Comparison of ENCODE assay signal across 14 cellular contexts in genomic region chr6:105257350-105257749, GRCh38.
A peak's percentile ranks its signal among the peaks of the same experiment; 100 is the strongest.
DNase-seq lines count a peak whose midpoint lies in the region; ATAC-seq and TF ChIP-seq lines count a peak whose summit lies in the region.
"Had no signal": no experiment of that assay in that cellular context is flagged by ENCODE, and none has a peak within 500 bp of the region (broad histone marks: within the 10 kb centered on the region; RNA-seq: fewer than 3 reads in every experiment).

No MANE protein-coding gene starts in this region.

- no peak overlapping the region for H3K9ac ChIP-seq in Karpas-422 (ENCODE audit: low read length)

- peak overlapping the region; percentile 41 for H3K27ac ChIP-seq in Karpas-422 (ENCODE audit: low read length)
- H3K27ac ChIP-seq: ascending aorta, testis had no signal

- TF ChIP-seq CTCF in choroid plexus epithelial cell (conservative IDR thresholded peaks at IDR 0.05; ENCODE audit: low read depth, low read length): no peak

- no peaks in the 10 kb centered on the region for H3K9me3 ChIP-seq in Karpas-422 (ENCODE audit: low read length)
- H3K9me3 ChIP-seq: ascending aorta, testis had no signal

- no peaks in the 10 kb centered on the region for H4K20me1 ChIP-seq in Karpas-422 (ENCODE audit: insufficient read depth, low read depth, low read length)

- H3K4me3 ChIP-seq in Karpas-422 (ENCODE audit: low read length) (peak overlapping the region; percentile 10; the same call in 1 of the 2 replicates), choroid plexus epithelial cell (ENCODE audit: low read depth, low read length) (no peak overlapping the region)
- H3K4me3 ChIP-seq: ascending aorta, testis had no signal

- peak overlapping the region; percentile 58 for H3K4me2 ChIP-seq in Karpas-422 (ENCODE audit: low read depth, low read length, poor library complexity, severe bottlenecking)

- H3K36me3 ChIP-seq in Karpas-422 (ENCODE audit: insufficient read depth, low read length): no peaks in the 10 kb centered on the region
- H3K36me3 ChIP-seq: ascending aorta had no signal

- peaks cover 26% of the 10 kb centered on the region for H3K4me1 ChIP-seq in Karpas-422 (ENCODE audit: low read length)
- H3K4me1 ChIP-seq: ascending aorta, testis had no signal

- H3K9me2 ChIP-seq in Karpas-422 (replicated peaks; ENCODE audit: insufficient read depth, low read length): no peaks in the 10 kb centered on the region

- no peak overlapping the region for H2AFZ ChIP-seq in Karpas-422 (ENCODE audit: low read length)

- no peaks in the 10 kb centered on the region for H3K79me2 ChIP-seq in Karpas-422 (ENCODE audit: low read length)

- ATAC-seq in GM21381 (IDR thresholded peaks at IDR 0.05; ENCODE audit: unreplicated experiment) (peak; percentile 60), HG03520 (IDR thresholded peaks at IDR 0.05; ENCODE audit: unreplicated experiment) (no peak)
- ATAC-seq: activated naive CD4-positive, alpha-beta T cell treated with anti-CD3 and anti-CD28 coated beads, Interleukin-2, amount 50 U/mL, for 72 hours had no signal

- no peaks in the 10 kb centered on the region for H3K27me3 ChIP-seq in Karpas-422 (ENCODE audit: low read length)
- H3K27me3 ChIP-seq: ascending aorta, testis had no signal

- peak; percentile 63 for DNase-seq in NCI-H2171 treated with DMSO at 0.1 percent for 48 hours (lab: John Stamatoyannopoulos, UW)
- DNase-seq in NCI-H2171 (lab: John Stamatoyannopoulos, UW): no peak
- no peak for DNase-seq in Karpas-422
- peak; percentile 7 for DNase-seq in choroid plexus epithelial cell (ENCODE audit: low read depth)
- no peak for DNase-seq in midbrain (lab: John Stamatoyannopoulos, UW)
- no peak for DNase-seq in activated CD4-positive, CD25-positive, alpha-beta regulatory T cell treated with anti-CD3 and anti-CD28 coated beads, Interleukin-2, amount 50 U/mL, for 72 hours
- DNase-seq: erythroblast, foreskin melanocyte, islet precursor cell, testis had no signal

Comparison
In these comparisons a context has a peak if more than half of its experiments do, and no peak if none do; other contexts are left out.
1. DNase-seq: peak in NCI-H2171 treated with DMSO at 0.1 percent for 48 hours (single experiment) and choroid plexus epithelial cell (single experiment); none in NCI-H2171 (single experiment), Karpas-422 (single experiment), midbrain (single experiment) and activated CD4-positive, CD25-positive, alpha-beta regulatory T cell treated with anti-CD3 and anti-CD28 coated beads, Interleukin-2, amount 50 U/mL, for 72 hours (single experiment).